Comparison of ENCODE assay signal across 8 cellular contexts in the genomic region with DNA sequence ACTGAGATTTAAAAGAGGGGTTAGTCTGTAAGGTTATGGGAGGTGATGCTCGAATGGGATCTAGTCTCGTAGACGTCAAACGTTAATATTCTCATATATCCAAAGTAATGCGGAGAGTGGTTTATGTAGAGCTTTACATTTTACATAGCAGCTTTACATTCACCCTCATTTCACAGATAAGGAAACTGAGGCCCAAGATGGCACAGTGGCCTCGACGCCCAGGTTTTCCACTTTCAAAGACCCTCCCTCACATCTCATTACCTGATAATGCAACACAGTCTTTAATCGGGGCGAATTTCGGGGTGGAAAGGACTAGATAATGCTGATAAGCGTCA. TPM values are rescaled to one million over a fixed set of nuclear protein-coding genes. Genes with fewer than 3 reads are reported as not detected.
DNase-seq lines count a peak whose midpoint lies in the region; ATAC-seq and TF ChIP-seq lines count a peak whose summit lies in the region.

No MANE protein-coding gene starts in this region.

- peak overlapping the region; percentile 98 to 99 (median 98) for H3K27ac Mint-ChIP-seq in naive B cell

- H3K36me3 ChIP-seq in KMS-11 (ENCODE audit: insufficient read depth), result no peaks in the 10 kb centered on the region
- no peaks in the 10 kb centered on the region for H3K36me3 ChIP-seq in colonic mucosa

- ATAC-seq in naive B cell (ENCODE audit: low read depth in 2 of 2) (no peak), GM19328 (IDR thresholded peaks at IDR 0.05; ENCODE audit: unreplicated experiment) (no peak)

- H3K27me3 ChIP-seq in KMS-11 (ENCODE audit: insufficient read depth, low read depth) (no peaks in the 10 kb centered on the region), colonic mucosa (no peaks in the 10 kb centered on the region)

- H3K4me2 ChIP-seq in KMS-11, result peak overlapping the region; percentile 98

- H3K27ac ChIP-seq in KMS-11 (peak overlapping the region; percentile 82; the same call in 1 of the 2 replicates), colonic mucosa (peak overlapping the region; percentile 87)

- TF ChIP-seq CTCF in AG09309 (IDR thresholded peaks at IDR 0.05; ENCODE audit: control insufficient read depth, insufficient read depth, low read depth, low read length, missing control alignments) (no peak), KMS-11 (conservative IDR thresholded peaks at IDR 0.05; ENCODE audit: low read depth, low read length) (no peak), colonic mucosa (IDR thresholded peaks at IDR 0.05) (no peak)

- intact Hi-C loops in colonic mucosa (cut with DNase I), result no loop called here

- peak overlapping the region; percentile 87 to 99 (median 96) for H3K4me3 Mint-ChIP-seq in naive B cell

- H3K27me3 Mint-ChIP-seq in naive B cell, result no peaks in the 10 kb centered on the region

- peak overlapping the region; percentile 89 for H3K9ac ChIP-seq in KMS-11
- peak overlapping the region; percentile 98 for H3K9ac ChIP-seq in colonic mucosa (ENCODE audit: low read depth in 2 of 2, low read length in 2 of 2)

- no peaks in the 10 kb centered on the region; the same call in 1 of the 2 replicates for H4K20me1 ChIP-seq in KMS-11 (ENCODE audit: insufficient read depth)

- H2AFZ ChIP-seq in KMS-11 (ENCODE audit: low read depth), result peak overlapping the region; percentile 84

- H3K79me2 ChIP-seq in KMS-11 (ENCODE audit: insufficient read depth, low read depth), result peaks cover 58% of the 10 kb centered on the region

- no peak for DNase-seq in AG09309 (ENCODE audit: low read depth)
- DNase-seq in colonic mucosa, result no peak
- no peak for DNase-seq in naive B cell
- no peak for DNase-seq in NCI-H748 treated with DMSO at 0.1 percent for 48 hours (lab: John Stamatoyannopoulos, UW)
- DNase-seq in stimulated activated CD4-positive, alpha-beta T cell treated with anti-CD3 and anti-CD28 coated beads, Interleukin-4, amount 100 ng/mL, for 24 hours, result no peak
- DNase-seq in NCI-H2029 (lab: John Stamatoyannopoulos, UW), result no peak

- H3K4me3 ChIP-seq in AG09309 (ENCODE audit: control insufficient read depth, low read depth, low read length) (peak overlapping the region; percentile 82), KMS-11 (IDR thresholded peaks at IDR 0.05; ENCODE audit: insufficient read depth, low read depth, low read length) (no peak overlapping the region), colonic mucosa (peak overlapping the region; percentile 77)

- H3K4me1 ChIP-seq in KMS-11 (ENCODE audit: low read depth, poor library complexity, severe bottlenecking) (peaks cover 24% of the 10 kb centered on the region), colonic mucosa (peaks cover 2% of the 10 kb centered on the region)

- H3K9me3 ChIP-seq in colonic mucosa, result no peaks in the 10 kb centered on the region

- peaks cover 36 to 40% (median 39%) of the 10 kb centered on the region in 3 donors for H3K4me1 Mint-ChIP-seq in naive B cell

- H3K9me3 Mint-ChIP-seq in naive B cell, result no peaks in the 10 kb centered on the region

- H3K36me3 Mint-ChIP-seq in naive B cell, result no peaks in the 10 kb centered on the region

RNA-seq across cellular contexts. Expression of a gene that starts 0.5 kb away (rescaled TPM):
- total RNA-seq in colonic mucosa, result 10 to 100 TPM; 24.0 to 29.9 TPM
- 10 to 100 TPM; 19.3 to 27.1 (median 21.1) TPM for polyA plus RNA-seq in naive B cell (ENCODE audit: low read depth in 6 of 6)

RNA-seq across cellular contexts. Expression of a gene that starts 35.0 kb away (rescaled TPM):
- 1,000 to 10,000 TPM in 1 of 2 donors, 100 to 1,000 TPM in 1; 662 to 1,207 TPM for total RNA-seq in colonic mucosa
- polyA plus RNA-seq in naive B cell (ENCODE audit: low read depth in 6 of 6), result 100 to 1,000 TPM; 152 to 207 (median 177) TPM
